Comparison of ENCODE assay signal across 20 cellular contexts in the genomic region with DNA sequence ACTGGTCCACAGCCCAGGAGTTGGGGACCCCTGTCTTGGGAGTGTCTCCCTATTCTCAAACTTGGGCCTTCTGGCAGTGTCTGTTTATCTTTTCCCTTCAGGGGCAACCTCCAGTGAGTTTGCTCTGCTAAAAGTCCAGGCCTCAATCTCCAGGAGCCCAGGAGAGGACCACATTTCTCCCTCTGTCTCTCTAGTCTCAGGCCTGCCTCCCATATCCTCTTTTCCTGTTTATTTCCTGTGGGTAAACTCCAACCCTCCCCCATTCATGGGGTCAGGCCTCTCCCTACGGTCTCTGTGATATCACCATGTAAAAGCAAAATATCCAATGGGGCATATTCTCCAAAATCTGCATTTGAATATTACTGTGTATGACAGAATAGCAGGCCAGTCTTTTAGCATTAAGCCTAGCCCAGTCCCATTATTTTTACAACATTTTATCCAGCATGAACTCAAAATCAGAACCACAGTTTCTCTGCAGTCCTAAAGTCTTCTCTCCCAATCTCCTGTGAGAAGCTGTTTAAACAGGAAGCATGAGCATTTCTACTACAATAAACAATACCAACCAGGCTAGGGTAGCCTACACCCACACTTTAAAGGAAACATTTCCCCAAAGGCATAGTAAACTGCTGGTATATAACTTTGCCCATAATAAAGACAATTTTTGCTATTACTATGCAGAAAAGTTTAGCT. TPM values are rescaled to one million over a fixed set of nuclear protein-coding genes. Genes with fewer than 3 reads are reported as not detected.
A peak's percentile ranks its signal among the peaks of the same experiment; 100 is the strongest.
DNase-seq lines count a peak whose midpoint lies in the region; ATAC-seq and TF ChIP-seq lines count a peak whose summit lies in the region.
"Had no signal": no experiment of that assay in that cellular context is flagged by ENCODE, and none has a peak within 500 bp of the region (broad histone marks: within the 10 kb centered on the region; RNA-seq: fewer than 3 reads in every experiment).

No MANE protein-coding gene starts in this region.

- H3K4me3 ChIP-seq in heart left ventricle (no peak overlapping the region), right atrium auricular region (no peak overlapping the region), cardiac fibroblast (replicated peaks in 1 of 2; ENCODE audit: low read depth in 2 of 2, low read length in 2 of 2) (no peak overlapping the region), lung (no peak overlapping the region), upper lobe of left lung (no peak overlapping the region)
- H3K4me3 ChIP-seq: hepatocyte, psoas muscle had no signal

- intact Hi-C loops in heart left ventricle (cut with DNase I) = no loop called here

- TF ChIP-seq CTCF in heart left ventricle (IDR thresholded peaks at IDR 0.05) (no peak), right atrium auricular region (IDR thresholded peaks at IDR 0.05) (no peak), cardiac fibroblast (IDR thresholded peaks at IDR 0.05; ENCODE audit: low read depth, low read length) (no peak), lung (IDR thresholded peaks at IDR 0.05; ENCODE audit: control extremely low read depth, extremely low read depth) (no peak), upper lobe of left lung (IDR thresholded peaks at IDR 0.05) (no peak)

- no peaks in the 10 kb centered on the region for H3K27me3 ChIP-seq in heart left ventricle
- no peaks in the 10 kb centered on the region for H3K27me3 ChIP-seq in right atrium auricular region
- no peaks in the 10 kb centered on the region for H3K27me3 ChIP-seq in lung (ENCODE audit: control insufficient read depth, insufficient read depth)
- no peaks in the 10 kb centered on the region for H3K27me3 ChIP-seq in upper lobe of left lung
- H3K27me3 ChIP-seq: hepatocyte had no signal

- H3K36me3 ChIP-seq in heart left ventricle = no peaks in the 10 kb centered on the region
- H3K36me3 ChIP-seq in right atrium auricular region = no peaks in the 10 kb centered on the region
- H3K36me3 ChIP-seq in lung (ENCODE audit: control insufficient read depth in 2 of 2, insufficient read depth in 2 of 2, low read length in 2 of 2) = no peaks in the 10 kb centered on the region
- no peaks in the 10 kb centered on the region for H3K36me3 ChIP-seq in upper lobe of left lung

- H3K4me1 ChIP-seq in heart left ventricle = peaks cover 0 to 22% (median 13%) of the 10 kb centered on the region in 12 donors
- H3K4me1 ChIP-seq in right atrium auricular region = peaks cover 0 to 9% of the 10 kb centered on the region in 2 donors
- H3K4me1 ChIP-seq in lung (ENCODE audit: control insufficient read depth in 2 of 2, insufficient read depth in 2 of 2, low read length in 2 of 2) = peaks cover 7 to 8% of the 10 kb centered on the region in 2 donors
- peaks cover 0 to 12% (median 2%) of the 10 kb centered on the region in 4 donors for H3K4me1 ChIP-seq in upper lobe of left lung
- H3K4me1 ChIP-seq: psoas muscle had no signal

- DNase-seq in heart left ventricle (no peak), right atrium auricular region (ENCODE audit: low spot score) (no peak), cardiac fibroblast (ENCODE audit: low read depth in 2 of 2) (peak; percentile 10 to 12), lung (ENCODE audit: low spot score) (no peak), upper lobe of left lung (no peak), NCI-H510A (lab: John Stamatoyannopoulos, UW) (no peak), DMS153 (lab: John Stamatoyannopoulos, UW) (no peak)
- DNase-seq in activated CD8-positive, alpha-beta memory T cell treated with anti-CD3 and anti-CD28 coated beads, Interleukin-2, amount 50 U/mL, for 48 hours = no peak
- DNase-seq: 8988T; activated CD4-positive, alpha-beta T cell treated with anti-CD3 and anti-CD28 coated beads, Interleukin-2, amount 50 U/mL, for 1 hour; activated naive CD4-positive, alpha-beta T cell; amygdala; cerebellar nuclear complex; effector memory CD4-positive, alpha-beta T cell; NCI-H2029; NCI-H446; psoas muscle; stimulated activated CD4-positive, alpha-beta T cell treated with anti-CD3 and anti-CD28 coated beads, Interleukin-4, amount 100 ng/mL, for 24 hours had no signal

- TF ChIP-seq POLR2A in heart left ventricle (IDR thresholded peaks at IDR 0.05) (no peak), upper lobe of left lung (IDR thresholded peaks at IDR 0.05) (no peak)

- TF ChIP-seq EP300 in upper lobe of left lung (IDR thresholded peaks at IDR 0.05) = no peak

- H3K27ac ChIP-seq in heart left ventricle = peak overlapping the region in 10 of 12 donors; percentile 15 to 67 (median 38)
- no peak overlapping the region for H3K27ac ChIP-seq in right atrium auricular region
- peak overlapping the region; percentile 27 to 74 for H3K27ac ChIP-seq in lung (ENCODE audit: low read depth in 1 of 2, low read length in 1 of 2)
- peak overlapping the region; percentile 32 to 76 (median 67) for H3K27ac ChIP-seq in upper lobe of left lung
- H3K27ac ChIP-seq: hepatocyte, psoas muscle had no signal

- ATAC-seq in heart left ventricle (no peak), lung (ENCODE audit: insufficient read depth, low FRiP score) (no peak), upper lobe of left lung (ENCODE audit: low FRiP score in 2 of 2) (no peak)
- ATAC-seq: natural killer cell treated with Interleukin-12 subunit alpha and Interleukin-12 subunit beta and Interleukin-15 and Interleukin-18, amount 100 ng/mL, for 72 hours; psoas muscle had no signal

- H3K9me3 ChIP-seq in heart left ventricle = no peaks in the 10 kb centered on the region
- H3K9me3 ChIP-seq in right atrium auricular region = no peaks in the 10 kb centered on the region
- no peaks in the 10 kb centered on the region for H3K9me3 ChIP-seq in lung (ENCODE audit: control insufficient read depth in 2 of 2, insufficient read depth in 1 of 2, low read length in 1 of 2)
- no peaks in the 10 kb centered on the region for H3K9me3 ChIP-seq in upper lobe of left lung
- H3K9me3 ChIP-seq: psoas muscle had no signal

- WGBS in heart left ventricle, 4 donors = 33 to 53% (median 46%) methylated on average over 1 of the region's 1 CpG
- 57 to 62% methylated on average over 1 of the region's 1 CpG for WGBS in lung, 2 donors
- 41 to 61% methylated on average over 1 of the region's 1 CpG for WGBS in upper lobe of left lung, 2 donors

RNA-seq across cellular contexts. Expression of gene TMEM135, which starts 18.0 kb away (rescaled TPM):
- total RNA-seq in heart left ventricle = 10 to 100 TPM; 11.6 to 22.7 (median 15.0) TPM
- polyA plus RNA-seq in heart left ventricle = 1 to 10 TPM; 3.9 to 6.0 TPM
- 10 to 100 TPM; 12.2 to 13.0 TPM for total RNA-seq in right atrium auricular region
- 10 to 100 TPM; 16.6 to 42.0 TPM for total RNA-seq in lung
- 1 to 10 TPM; 5.9 to 6.4 TPM for polyA plus RNA-seq in lung
- 10 to 100 TPM; 12.6 to 33.5 (median 19.1) TPM for total RNA-seq in upper lobe of left lung

Comparison
In these comparisons a context has a peak if more than half of its experiments do, and no peak if none do; other contexts are left out.
1. H3K27ac ChIP-seq: peak in heart left ventricle (10 of 12), lung (2 of 2) and upper lobe of left lung (4 of 4); none in right atrium auricular region (0 of 2).
2. DNase-seq: peak in cardiac fibroblast (2 of 2); none in heart left ventricle (0 of 5), right atrium auricular region (single experiment), lung (single experiment), upper lobe of left lung (0 of 2), NCI-H510A (single experiment), DMS153 (single experiment) and activated CD8-positive, alpha-beta memory T cell treated with anti-CD3 and anti-CD28 coated beads, Interleukin-2, amount 50 U/mL, for 48 hours (single experiment).